9 cellular contexts compared by ENCODE assay signal in the genomic region with DNA sequence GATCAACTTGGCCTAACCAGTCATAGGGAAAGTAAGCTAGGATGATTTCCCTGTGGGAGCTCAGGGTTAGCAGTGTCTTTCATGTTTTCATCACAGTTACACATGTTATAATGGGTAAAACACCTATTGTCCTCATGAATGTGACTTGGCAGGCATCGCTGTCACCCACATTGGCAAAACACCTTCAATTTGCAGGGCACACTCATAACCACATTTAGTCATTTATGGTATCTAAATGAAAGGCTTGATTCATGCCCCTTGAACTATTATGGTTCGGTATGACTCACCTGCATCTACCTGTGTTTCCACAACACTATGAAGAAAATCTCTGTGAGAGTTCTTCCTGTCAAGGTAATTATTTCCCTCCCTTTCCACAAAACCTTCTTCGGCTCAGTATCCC. TPM values are rescaled to one million over a fixed set of nuclear protein-coding genes. Genes with fewer than 3 reads are reported as not detected.
DNase-seq lines count a peak whose midpoint lies in the region; ATAC-seq and TF ChIP-seq lines count a peak whose summit lies in the region.
"Had no signal": no experiment of that assay in that cellular context is flagged by ENCODE, and none has a peak within 500 bp of the region (broad histone marks: within the 10 kb centered on the region; RNA-seq: fewer than 3 reads in every experiment).

No MANE protein-coding gene starts in this region.

- TF ChIP-seq EP300 in stomach (IDR thresholded peaks at IDR 0.05), result no peak

- intact Hi-C loops in stomach (cut with DNase I; ENCODE audit: low total_unique reads), result loop anchor here (5.0 kb wide), 1 partner anchor 86 kb away; no protein-coding TSS in a partner anchor

- H3K27ac ChIP-seq in stomach, result peak overlapping the region in 4 of 5 donors; percentile 13 to 69 (median 44)

- H3K9me3 ChIP-seq in stomach, result no peaks in the 10 kb centered on the region

- peaks cover 25% of the 10 kb centered on the region for H3K27me3 Mint-ChIP-seq in activated naive CD8-positive, alpha-beta T cell treated with anti-CD3 and anti-CD28 coated beads for 36 hours

- peaks cover 17% of the 10 kb centered on the region for H3K4me1 Mint-ChIP-seq in activated naive CD8-positive, alpha-beta T cell treated with anti-CD3 and anti-CD28 coated beads for 36 hours
- H3K4me1 Mint-ChIP-seq: CD4-positive, CD25-positive, alpha-beta regulatory T cell had no signal

- peak; percentile 61 for ATAC-seq in HG03196 (IDR thresholded peaks at IDR 0.05; ENCODE audit: unreplicated experiment)

- no peaks in the 10 kb centered on the region for H3K27me3 ChIP-seq in stomach

- H3K36me3 Mint-ChIP-seq in activated naive CD8-positive, alpha-beta T cell treated with anti-CD3 and anti-CD28 coated beads for 36 hours, result no peaks in the 10 kb centered on the region
- H3K36me3 Mint-ChIP-seq: CD4-positive, CD25-positive, alpha-beta regulatory T cell had no signal

- no peak for TF ChIP-seq CTCF in stomach (IDR thresholded peaks at IDR 0.05)

- H3K9me3 Mint-ChIP-seq in activated naive CD8-positive, alpha-beta T cell treated with anti-CD3 and anti-CD28 coated beads for 36 hours, result no peaks in the 10 kb centered on the region
- H3K9me3 Mint-ChIP-seq: CD4-positive, CD25-positive, alpha-beta regulatory T cell had no signal

- no peak overlapping the region for H3K4me3 ChIP-seq in stomach

- peak; percentile 65 for DNase-seq in activated effector memory CD4-positive, alpha-beta T cell treated with anti-CD3 and anti-CD28 coated beads, Interleukin-2, amount 50 U/mL, for 16 hours
- DNase-seq in activated effector memory CD4-positive, alpha-beta T cell treated with Interleukin-2 at 50 U/mL for 16 hours, result no peak
- DNase-seq in activated naive CD8-positive, alpha-beta T cell treated with anti-CD3 and anti-CD28 coated beads for 36 hours, result peak; percentile 41
- no peak for DNase-seq in stomach
- DNase-seq in DMS 273 (lab: John Stamatoyannopoulos, UW; ENCODE audit: unreplicated experiment), result no peak
- DNase-seq in hypothalamus (lab: John Stamatoyannopoulos, UW), result no peak
- no peak for DNase-seq in NCI-H526 (lab: John Stamatoyannopoulos, UW)

- H3K4me3 Mint-ChIP-seq in activated naive CD8-positive, alpha-beta T cell treated with anti-CD3 and anti-CD28 coated beads for 36 hours, result no peak overlapping the region
- H3K4me3 Mint-ChIP-seq: CD4-positive, CD25-positive, alpha-beta regulatory T cell had no signal

- H3K36me3 ChIP-seq in stomach, result no peaks in the 10 kb centered on the region

- 22 to 49% (median 42%) methylated on average over 3 of the region's 3 CpGs for WGBS in stomach, 5 donors

- peaks cover 25 to 62% (median 41%) of the 10 kb centered on the region in 4 donors for H3K4me1 ChIP-seq in stomach

- H3K27ac Mint-ChIP-seq in activated naive CD8-positive, alpha-beta T cell treated with anti-CD3 and anti-CD28 coated beads for 36 hours, result no peak overlapping the region
- H3K27ac Mint-ChIP-seq: CD4-positive, CD25-positive, alpha-beta regulatory T cell had no signal

- TF ChIP-seq POLR2A in stomach (IDR thresholded peaks at IDR 0.05), result no peak

RNA-seq across cellular contexts. Expression of gene FRK, which starts 49.2 kb away (rescaled TPM):
- total RNA-seq in activated naive CD8-positive, alpha-beta T cell treated with anti-CD3 and anti-CD28 coated beads for 36 hours, result under 1 TPM; 0.06 to 0.08 TPM
- 10 to 100 TPM in 3 of 5 donors, 1 to 10 TPM in 2; 4.7 to 23.3 (median 10.7) TPM for total RNA-seq in stomach
- polyA plus RNA-seq in stomach, result 1 to 10 TPM; 1.0 to 1.8 (median 1.8) TPM
- total RNA-seq: CD4-positive, CD25-positive, alpha-beta regulatory T cell had no signal
- polyA plus RNA-seq: CD4-positive, CD25-positive, alpha-beta regulatory T cell had no signal

Comparison
In these comparisons a context has a peak if more than half of its experiments do, and no peak if none do; other contexts are left out.
1. DNase-seq: peak in activated effector memory CD4-positive, alpha-beta T cell treated with anti-CD3 and anti-CD28 coated beads, Interleukin-2, amount 50 U/mL, for 16 hours (single experiment) and activated naive CD8-positive, alpha-beta T cell treated with anti-CD3 and anti-CD28 coated beads for 36 hours (single experiment); none in activated effector memory CD4-positive, alpha-beta T cell treated with Interleukin-2 at 50 U/mL for 16 hours (single experiment), stomach (single experiment), DMS 273 (single experiment), hypothalamus (0 of 51) and NCI-H526 (0 of 2).
2. RNA of gene FRK, which starts 49.2 kb away (total RNA-seq): 4.7 to 23.3 TPM in stomach; 0.06 to 0.08 TPM in activated naive CD8-positive, alpha-beta T cell treated with anti-CD3 and anti-CD28 coated beads for 36 hours; every median in the first group is over 4 times any median in the second.